Comparison of ENCODE assay signal across 31 cellular contexts in the genomic region with DNA sequence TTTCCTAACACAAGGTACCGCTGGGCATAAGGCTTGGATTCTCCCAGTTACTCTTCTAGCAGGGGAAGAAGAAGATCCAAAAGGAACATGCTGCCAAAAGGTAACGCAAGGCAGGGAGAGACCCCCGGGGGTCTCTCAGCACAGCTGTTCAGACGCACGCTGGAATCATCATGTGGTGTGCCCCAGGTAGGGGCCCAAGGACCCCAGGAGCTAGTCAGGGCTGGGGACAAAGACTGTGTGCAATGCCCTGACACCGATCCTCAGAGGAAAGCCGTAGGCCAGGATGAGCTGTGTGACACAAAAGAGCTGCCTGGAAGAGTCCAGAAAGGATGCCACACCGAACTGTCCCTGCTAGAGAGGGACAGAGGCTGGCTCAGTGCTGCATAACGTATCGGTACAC. TPM values are rescaled to one million over a fixed set of nuclear protein-coding genes. Genes with fewer than 3 reads are reported as not detected.
DNase-seq lines count a peak whose midpoint lies in the region; ATAC-seq, FAIRE-seq and TF ChIP-seq lines count a peak whose summit lies in the region.
"Had no signal": no experiment of that assay in that cellular context is flagged by ENCODE, and none has a peak within 500 bp of the region (broad histone marks: within the 10 kb centered on the region; RNA-seq: fewer than 3 reads in every experiment).

No MANE protein-coding gene starts in this region.

- no peak for FAIRE-seq in kidney (lab: Jason Lieb, UNC)
- FAIRE-seq: GM19239, H54, HTR-8/SVneo had no signal

- WGBS in GM23248 (ENCODE audit: low coverage in 1 of 2, low lambda C conversion rate in 2 of 2, missing lambda C conversion rate in 2 of 2), 2 experiments = 81 to 90% methylated on average over 10 of the region's 10 CpGs

- H3K9me3 ChIP-seq in left ventricle myocardium inferior (replicated peaks) (no peaks in the 10 kb centered on the region), right atrium auricular region (no peaks in the 10 kb centered on the region), kidney (ENCODE audit: control insufficient read depth in 1 of 2, low read length in 2 of 2) (no peaks in the 10 kb centered on the region), GM23248 (ENCODE audit: low read depth) (no peaks in the 10 kb centered on the region)
- H3K9me3 ChIP-seq: Caco-2, SJCRH30 had no signal

- H3K9ac ChIP-seq in kidney (ENCODE audit: low read length in 2 of 2) (no peak overlapping the region), GM23248 (no peak overlapping the region)

- H3K27ac ChIP-seq in left ventricle myocardium inferior (replicated peaks) (peak overlapping the region; percentile 96), right atrium auricular region (no peak overlapping the region), kidney (ENCODE audit: low read depth in 2 of 2, low read length in 2 of 2) (no peak overlapping the region), GM23248 (no peak overlapping the region)
- H3K27ac ChIP-seq: 22Rv1, SJCRH30 had no signal

- intact Hi-C loops in left ventricle myocardium inferior (cut with micrococcal nuclease) (no loop called here), kidney (cut with DNase I) (no loop called here)

- H3K27ac Mint-ChIP-seq in WTC11 = 0 out of 2 replicates have a peak overlapping the region, but pooled peaks have one; percentile 19
- peak overlapping the region; percentile 5 for H3K27ac Mint-ChIP-seq in stimulated activated naive B cell treated with anti-CD40 and anti-IgM and Interleukin-4, amounts not matched to agents 10 μg/mL and 1 μg/mL and 100 μg/mL, for 72 hours
- H3K27ac Mint-ChIP-seq in naive thymus-derived CD8-positive, alpha-beta T cell = no peak overlapping the region
- H3K27ac Mint-ChIP-seq: CD8-positive, alpha-beta T cell had no signal

- H3K4me3 ChIP-seq in left ventricle myocardium inferior (no peak overlapping the region), right atrium auricular region (no peak overlapping the region), kidney (ENCODE audit: low read length in 2 of 2) (no peak overlapping the region), GM23248 (no peak overlapping the region)
- H3K4me3 ChIP-seq: SJCRH30 had no signal

- H3F3A ChIP-seq in GM23248 (ENCODE audit: insufficient read depth) = peaks cover 28% of the 10 kb centered on the region

- H3K4me2 ChIP-seq in GM23248 (ENCODE audit: unreplicated experiment) = no peak overlapping the region

- in situ Hi-C loops in GM23248 (cut with MboI) = loop anchor here (10.0 kb wide), 1 partner anchor 70 kb away; no protein-coding TSS in a partner anchor

- peaks cover 75% of the 10 kb centered on the region for H3K36me3 ChIP-seq in left ventricle myocardium inferior
- H3K36me3 ChIP-seq in right atrium auricular region = peaks cover 74% of the 10 kb centered on the region
- peaks cover 66 to 75% of the 10 kb centered on the region in 2 donors for H3K36me3 ChIP-seq in kidney (ENCODE audit: control insufficient read depth in 1 of 2, insufficient read depth in 2 of 2, low read length in 2 of 2)
- H3K36me3 ChIP-seq in GM23248 (ENCODE audit: low read depth) = peaks cover 44% of the 10 kb centered on the region; the same call in 1 of the 2 replicates

- H3K27me3 ChIP-seq in left ventricle myocardium inferior (ENCODE audit: low read depth) (no peaks in the 10 kb centered on the region), right atrium auricular region (no peaks in the 10 kb centered on the region), GM23248 (replicated peaks; ENCODE audit: insufficient read depth) (no peaks in the 10 kb centered on the region)
- H3K27me3 ChIP-seq: SJCRH30 had no signal

- H3K4me1 Mint-ChIP-seq in WTC11 = peaks cover 16% of the 10 kb centered on the region
- H3K4me1 Mint-ChIP-seq in stimulated activated naive B cell treated with anti-CD40 and anti-IgM and Interleukin-4, amounts not matched to agents 10 μg/mL and 1 μg/mL and 100 μg/mL, for 72 hours = peaks cover 30 to 63% of the 10 kb centered on the region in 2 donors
- H3K4me1 Mint-ChIP-seq in naive thymus-derived CD8-positive, alpha-beta T cell = peaks cover 1 to 9% (median 5%) of the 10 kb centered on the region in 4 donors

- POLR2A ChIA-PET in WTC11 (lab: Charles Lee) = no interaction called here
- POLR2A ChIA-PET in naive thymus-derived CD8-positive, alpha-beta T cell (lab: Charles Lee) = interaction anchor here (0.7 kb wide), 1 partner anchor 695 kb away, joined by 4 read pairs; no protein-coding TSS in a partner anchor

- no peaks in the 10 kb centered on the region for H4K20me1 ChIP-seq in GM23248 (ENCODE audit: insufficient read depth)

- no peak for ATAC-seq in WTC11
- no peak for ATAC-seq in stimulated activated naive B cell treated with anti-CD40 and anti-IgM and Interleukin-4, amounts not matched to agents 10 μg/mL and 1 μg/mL and 100 μg/mL, for 72 hours (replicated peaks)
- ATAC-seq in naive thymus-derived CD8-positive, alpha-beta T cell = no peak
- no peak for ATAC-seq in GM18909 (IDR thresholded peaks at IDR 0.05; ENCODE audit: poor library complexity, unreplicated experiment)
- ATAC-seq: CD8-positive, alpha-beta T cell; PC-3; Right ventricle myocardium inferior; SK-N-SH treated with all-trans-retinoic acid at 6 μM for 48 hours had no signal

- no peak overlapping the region for H2AFZ ChIP-seq in GM23248

- H3K4me1 ChIP-seq in left ventricle myocardium inferior = peaks cover 53% of the 10 kb centered on the region
- H3K4me1 ChIP-seq in right atrium auricular region = peaks cover 4 to 42% of the 10 kb centered on the region in 2 donors
- peaks cover 8 to 29% of the 10 kb centered on the region in 2 donors for H3K4me1 ChIP-seq in kidney (ENCODE audit: control insufficient read depth in 1 of 2, insufficient read depth in 1 of 2, low read depth in 1 of 2, low read length in 2 of 2)
- peaks cover 27% of the 10 kb centered on the region for H3K4me1 ChIP-seq in GM23248 (ENCODE audit: insufficient read depth)

- no peaks in the 10 kb centered on the region for H3K27me3 Mint-ChIP-seq in WTC11 (ENCODE audit: low read depth)
- H3K27me3 Mint-ChIP-seq in stimulated activated naive B cell treated with anti-CD40 and anti-IgM and Interleukin-4, amounts not matched to agents 10 μg/mL and 1 μg/mL and 100 μg/mL, for 72 hours = no peaks in the 10 kb centered on the region
- no peaks in the 10 kb centered on the region for H3K27me3 Mint-ChIP-seq in naive thymus-derived CD8-positive, alpha-beta T cell

- H3K9me2 ChIP-seq in GM23248 (ENCODE audit: insufficient read depth) = no peaks in the 10 kb centered on the region

- DNase-seq in left ventricle myocardium inferior = no peak
- no peak for DNase-seq in right atrium auricular region (ENCODE audit: low spot score)
- DNase-seq in WTC11 (ENCODE audit: low spot score) = no peak
- peak; percentile 28 for DNase-seq in kidney
- DNase-seq in stimulated activated naive B cell treated with anti-CD40 and anti-IgM and Interleukin-4, amounts not matched to agents 10 μg/mL and 1 μg/mL and 100 μg/mL, for 72 hours = no peak
- no peak for DNase-seq in GM23248
- no peak for DNase-seq in naive thymus-derived CD8-positive, alpha-beta T cell
- DNase-seq: Caco-2; CD8-positive, alpha-beta T cell; DMS79; EL; GDM1; KBM-7; MV-4-11; NCI-H1105; NCI-H146; NCI-H2029; NCI-H446; NCI-H524 treated with DMSO at 0.1 percent for 48 hours; NCI-H774; NK-92 treated with Interleukin-12 subunit alpha and Interleukin-12 subunit beta, amount 100 ng/mL, for 24 hours; PC-3; SJCRH30 had no signal

- H3K36me3 Mint-ChIP-seq in WTC11 = peaks cover 75% of the 10 kb centered on the region
- H3K36me3 Mint-ChIP-seq in stimulated activated naive B cell treated with anti-CD40 and anti-IgM and Interleukin-4, amounts not matched to agents 10 μg/mL and 1 μg/mL and 100 μg/mL, for 72 hours = peaks cover 53 to 68% of the 10 kb centered on the region in 2 donors
- peaks cover 0 to 86% (median 11%) of the 10 kb centered on the region in 3 donors for H3K36me3 Mint-ChIP-seq in naive thymus-derived CD8-positive, alpha-beta T cell

- no peaks in the 10 kb centered on the region for H3K9me3 Mint-ChIP-seq in WTC11
- no peaks in the 10 kb centered on the region for H3K9me3 Mint-ChIP-seq in stimulated activated naive B cell treated with anti-CD40 and anti-IgM and Interleukin-4, amounts not matched to agents 10 μg/mL and 1 μg/mL and 100 μg/mL, for 72 hours
- H3K9me3 Mint-ChIP-seq in naive thymus-derived CD8-positive, alpha-beta T cell = no peaks in the 10 kb centered on the region
- H3K9me3 Mint-ChIP-seq: CD8-positive, alpha-beta T cell had no signal

- H3K79me2 ChIP-seq in GM23248 (ENCODE audit: insufficient read depth) = peaks cover 76% of the 10 kb centered on the region

- TF ChIP-seq CTCF in left ventricle myocardium inferior (IDR thresholded peaks at IDR 0.05; ENCODE audit: borderline replicate concordance) (no peak), right atrium auricular region (IDR thresholded peaks at IDR 0.05) (no peak), WTC11 (IDR thresholded peaks at IDR 0.05) (no peak), kidney (IDR thresholded peaks at IDR 0.05; ENCODE audit: borderline replicate concordance, extremely low read depth, insufficient read depth) (no peak)

- CTCF ChIA-PET in WTC11 (lab: Charles Lee) = interaction anchor here (0.6 to 4.4 kb wide), 3 partner anchors 13 to 229 kb away, joined by 3 to 54 read pairs (median 3); no protein-coding TSS in a partner anchor

- no peak overlapping the region for H3K4me3 Mint-ChIP-seq in WTC11
- peak overlapping the region in 1 of 2 donors; percentile 37 for H3K4me3 Mint-ChIP-seq in stimulated activated naive B cell treated with anti-CD40 and anti-IgM and Interleukin-4, amounts not matched to agents 10 μg/mL and 1 μg/mL and 100 μg/mL, for 72 hours
- H3K4me3 Mint-ChIP-seq in naive thymus-derived CD8-positive, alpha-beta T cell = no peak overlapping the region
- H3K4me3 Mint-ChIP-seq: CD8-positive, alpha-beta T cell had no signal

RNA-seq across cellular contexts. Expression of a gene that starts 22.3 kb away (rescaled TPM):
- total RNA-seq in left ventricle myocardium inferior (not detected), right atrium auricular region (under 1 TPM; 0.52 to 0.63 TPM), WTC11 (2021) (27.1 to 31.3 TPM (median 29.9 TPM) in 3 replicates), kidney (2.0 TPM)
- polyA plus RNA-seq in kidney (ENCODE audit: insufficient read depth, low read depth, low replicate concordance) (3.5 TPM), GM23248 (2016; fragmentation: Nextera tagmentation; extraction: Ambion mirVana) (not detected in 2 replicates)
- total RNA-seq in GM23248 (2014; rRNA removed; shearing (Covaris generic)) = not detected in 2 replicates
- under 1 TPM in 1 of 2 experiments, not detected in 1; 0.65 TPM for total RNA-seq in naive thymus-derived CD8-positive, alpha-beta T cell
- polyA plus RNA-seq in naive thymus-derived CD8-positive, alpha-beta T cell = not detected
- total RNA-seq: LHCN-M2, PC-3, SJCRH30 had no signal

RNA-seq across cellular contexts. Expression of a gene that starts 53.8 kb away (rescaled TPM):
- total RNA-seq in left ventricle myocardium inferior (21.7 TPM), right atrium auricular region (10 to 100 TPM; 16.8 to 34.2 TPM), WTC11 (2021) (133 to 153 TPM (median 144 TPM) in 3 replicates), kidney (92.3 TPM)
- polyA plus RNA-seq in kidney (ENCODE audit: insufficient read depth, low read depth, low replicate concordance) (15.1 TPM), GM23248 (2016; fragmentation: Nextera tagmentation; extraction: Ambion mirVana) (15.4 and 16.0 TPM in 2 replicates)
- total RNA-seq in GM23248 (2014; rRNA removed; shearing (Covaris generic)) = 66.1 and 66.9 TPM in 2 replicates
- total RNA-seq in naive thymus-derived CD8-positive, alpha-beta T cell = under 1 TPM in 1 of 2 experiments, not detected in 1; 0.05 TPM
- not detected for polyA plus RNA-seq in naive thymus-derived CD8-positive, alpha-beta T cell
- total RNA-seq: CD8-positive, alpha-beta T cell had no signal

Comparison
In these comparisons a context has a peak if more than half of its experiments do, and no peak if none do; other contexts are left out.
1. H3K27ac Mint-ChIP-seq: peak in WTC11 (single experiment) and stimulated activated naive B cell treated with anti-CD40 and anti-IgM and Interleukin-4, amounts not matched to agents 10 μg/mL and 1 μg/mL and 100 μg/mL, for 72 hours (single experiment); none in naive thymus-derived CD8-positive, alpha-beta T cell (0 of 10).
2. RNA of a gene that starts 53.8 kb away (total RNA-seq): 133 to 153 TPM in WTC11, 92.3 TPM in kidney (single experiment), 66.1 to 66.9 TPM in GM23248, 16.8 to 34.2 TPM in right atrium auricular region and 21.7 TPM in left ventricle myocardium inferior (single experiment); 0.05 TPM in naive thymus-derived CD8-positive, alpha-beta T cell; every median in the first group is over 10 times any median in the second.